ENCODE assay signal across 9 cellular contexts in the genomic region with DNA sequence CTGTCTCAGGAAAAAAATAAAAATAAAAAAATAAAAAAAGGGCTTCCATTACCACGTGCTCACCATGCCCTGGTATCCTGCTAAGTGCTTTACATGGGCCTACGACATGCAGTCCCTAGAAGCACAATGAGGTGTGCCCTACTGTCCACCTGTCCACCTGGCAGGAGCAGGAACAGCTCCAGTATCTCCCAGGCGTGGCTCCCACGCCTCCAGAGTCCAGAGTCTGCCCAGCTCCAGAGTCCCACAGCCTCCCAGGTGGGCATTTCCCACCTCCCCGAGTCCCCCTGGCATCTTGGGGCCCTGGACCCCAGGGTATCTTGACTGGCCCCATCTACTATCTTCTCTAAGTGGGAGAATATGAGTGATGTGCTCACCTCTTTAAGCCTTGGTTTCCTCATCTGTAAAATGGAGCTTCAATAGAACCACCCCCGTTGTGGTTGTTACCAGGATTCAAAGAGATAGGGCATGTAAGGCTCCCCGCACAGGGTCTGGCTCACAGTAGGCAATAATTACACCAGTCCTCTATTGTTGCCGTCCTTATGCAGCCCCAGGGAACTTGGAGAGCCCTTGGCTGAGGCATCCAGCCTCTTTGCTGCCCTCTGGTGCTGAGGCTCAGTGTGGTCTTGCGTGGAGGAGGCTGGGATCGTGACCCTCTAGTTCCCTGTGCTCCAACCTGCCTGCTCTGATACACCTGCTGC. TPM values are rescaled to one million over a fixed set of nuclear protein-coding genes. Genes with fewer than 3 reads are reported as not detected.
DNase-seq lines count a peak whose midpoint lies in the region; ATAC-seq, FAIRE-seq and TF ChIP-seq lines count a peak whose summit lies in the region.
"Had no signal": no experiment of that assay in that cellular context is flagged by ENCODE, and none has a peak within 500 bp of the region (broad histone marks: within the 10 kb centered on the region; RNA-seq: fewer than 3 reads in every experiment).

No MANE protein-coding gene starts in this region.

- H3K4me3 ChIP-seq in colonic mucosa: no peak overlapping the region
- no peak overlapping the region for H3K4me3 ChIP-seq in osteoblast (ENCODE audit: insufficient read depth, low read length)
- H3K4me3 ChIP-seq in coronary artery: no peak overlapping the region

- DNase-seq in stimulated activated CD4-positive, alpha-beta T cell treated with anti-CD3 and anti-CD28 coated beads, Interleukin-15, amount 100 ng/mL, for 24 hours: peak; percentile 18
- no peak for DNase-seq in stimulated activated CD4-positive, alpha-beta T cell treated with anti-CD3 and anti-CD28 coated beads, Interleukin-12 subunit alpha, Interleukin-12 subunit beta, amount 100 ng/mL, for 4 hours
- DNase-seq in NCI-H2196 treated with DMSO at 0.1 percent for 48 hours (lab: John Stamatoyannopoulos, UW; ENCODE audit: unreplicated experiment): peak; percentile 26
- no peak for DNase-seq in colonic mucosa
- DNase-seq in osteoblast (ENCODE audit: insufficient read length, low spot score, missing footprints): no peak
- DNase-seq in RCC 7860 (ENCODE audit: low spot score): no peak
- DNase-seq in coronary artery (ENCODE audit: low spot score): no peak

- no peak for FAIRE-seq in RCC 7860 (lab: Jason Lieb, UNC)

- no peak overlapping the region for H3K4me2 ChIP-seq in osteoblast (ENCODE audit: insufficient read depth, low read length)

- H3K79me2 ChIP-seq in osteoblast (ENCODE audit: insufficient read depth, low read length): no peaks in the 10 kb centered on the region

- H3K36me3 ChIP-seq in colonic mucosa (no peaks in the 10 kb centered on the region), osteoblast (ENCODE audit: insufficient read depth, low read length) (no peaks in the 10 kb centered on the region)

- no peak overlapping the region for H3K9ac ChIP-seq in colonic mucosa (ENCODE audit: low read depth in 2 of 2, low read length in 2 of 2)

- intact Hi-C loops in colonic mucosa (cut with DNase I): no loop called here

- H2AFZ ChIP-seq in osteoblast (ENCODE audit: low read length): no peak overlapping the region

- H3K9me3 ChIP-seq in colonic mucosa (no peaks in the 10 kb centered on the region), osteoblast (ENCODE audit: low read depth, low read length) (no peaks in the 10 kb centered on the region)

- no peak overlapping the region for H3K27ac ChIP-seq in colonic mucosa
- no peak overlapping the region for H3K27ac ChIP-seq in osteoblast (ENCODE audit: low read depth, low read length)
- no peak overlapping the region for H3K27ac ChIP-seq in coronary artery

- no peak for ATAC-seq in GM19324 (IDR thresholded peaks at IDR 0.05; ENCODE audit: low FRiP score, unreplicated experiment)

- TF ChIP-seq CTCF in colonic mucosa (IDR thresholded peaks at IDR 0.05) (peak; percentile 40), osteoblast (IDR thresholded peaks at IDR 0.05; ENCODE audit: extremely low read depth, low read depth, low read length) (peak; percentile 64), coronary artery (IDR thresholded peaks at IDR 0.05) (no peak)

- H3K4me1 ChIP-seq in colonic mucosa: no peaks in the 10 kb centered on the region
- no peaks in the 10 kb centered on the region for H3K4me1 ChIP-seq in osteoblast (ENCODE audit: insufficient read depth, low read length)

- H3K27me3 ChIP-seq in colonic mucosa (no peaks in the 10 kb centered on the region), osteoblast (ENCODE audit: insufficient read depth, low read length) (peaks cover 10% of the 10 kb centered on the region)

- no peaks in the 10 kb centered on the region for H4K20me1 ChIP-seq in osteoblast (ENCODE audit: insufficient read depth, low read length)

RNA-seq across cellular contexts. Expression of a gene that starts 8.9 kb away (rescaled TPM):
- total RNA-seq in colonic mucosa (10 to 100 TPM; 29.8 to 68.2 TPM), osteoblast (not detected in 2 replicates)

RNA-seq across cellular contexts. Expression of a gene that starts 34.1 kb away (rescaled TPM):
- not detected for total RNA-seq in colonic mucosa
- total RNA-seq in osteoblast: not detected in 2 replicates
- total RNA-seq: skeletal muscle tissue had no signal

Comparison
In these comparisons a context has a peak if more than half of its experiments do, and no peak if none do; other contexts are left out.
1. DNase-seq: peak in stimulated activated CD4-positive, alpha-beta T cell treated with anti-CD3 and anti-CD28 coated beads, Interleukin-15, amount 100 ng/mL, for 24 hours (single experiment) and NCI-H2196 treated with DMSO at 0.1 percent for 48 hours (single experiment); none in stimulated activated CD4-positive, alpha-beta T cell treated with anti-CD3 and anti-CD28 coated beads, Interleukin-12 subunit alpha, Interleukin-12 subunit beta, amount 100 ng/mL, for 4 hours (single experiment), colonic mucosa (single experiment), osteoblast (single experiment), RCC 7860 (single experiment) and coronary artery (single experiment).
2. RNA of a gene that starts 8.9 kb away (total RNA-seq): 29.8 to 68.2 TPM in colonic mucosa; not detected in osteoblast; every median in the first group is over 10 times any median in the second.